8 cellular contexts compared by ENCODE assay signal in genomic region chr1:21335750-21336168, GRCh38. TPM values are rescaled to one million over a fixed set of nuclear protein-coding genes. Genes with fewer than 3 reads are reported as not detected.
A peak's percentile ranks its signal among the peaks of the same experiment; 100 is the strongest.
DNase-seq lines count a peak whose midpoint lies in the region; ATAC-seq and TF ChIP-seq lines count a peak whose summit lies in the region.

No MANE protein-coding gene starts in this region.

- H3K9ac ChIP-seq in SK-N-MC (ENCODE audit: insufficient read length), result no peak overlapping the region

- in situ Hi-C loops in transverse colon (cut with MboI; ENCODE audit: low pct_ligation_motif_present in 1 of 4, low pct_unique_long_range_greater_than_20kb in 1 of 4, low sequenced_read_pairs in 3 of 4), result no loop called here

- no peak for TF ChIP-seq POLR2A in transverse colon (IDR thresholded peaks at IDR 0.05)

- H3K4me1 Mint-ChIP-seq in activated T-cell treated with anti-CD3 and anti-CD28 coated beads, Interleukin-2, amount 50 U/mL, for 72 hours (ENCODE audit: low read depth), result peaks cover 97% of the 10 kb centered on the region

- peak overlapping the region; percentile 86 for H3K27ac Mint-ChIP-seq in activated T-cell treated with anti-CD3 and anti-CD28 coated beads, Interleukin-2, amount 50 U/mL, for 72 hours

- H3K27ac ChIP-seq in SK-N-MC (peak overlapping the region; percentile 42; the same call in 1 of the 2 replicates), transverse colon (peak overlapping the region; percentile 85 to 98 (median 91))

- CTCF ChIA-PET in HEK293T (lab: Yijun Ruan, JAX), result interaction anchor here (1.2 to 4.8 kb wide), 2 partner anchors 65 to 81 kb away, joined by 6 to 21 read pairs; no protein-coding TSS in a partner anchor

- no peaks in the 10 kb centered on the region for H3K27me3 ChIP-seq in transverse colon

- peak overlapping the region; percentile 84 to 97 for H3K4me3 Mint-ChIP-seq in activated T-cell treated with anti-CD3 and anti-CD28 coated beads, Interleukin-2, amount 50 U/mL, for 72 hours

- no peaks in the 10 kb centered on the region for H3K9me3 Mint-ChIP-seq in activated T-cell treated with anti-CD3 and anti-CD28 coated beads, Interleukin-2, amount 50 U/mL, for 72 hours

- TF ChIP-seq CTCF in transverse colon (IDR thresholded peaks at IDR 0.05), result no peak

- no peaks in the 10 kb centered on the region for H3K27me3 Mint-ChIP-seq in activated T-cell treated with anti-CD3 and anti-CD28 coated beads, Interleukin-2, amount 50 U/mL, for 72 hours (ENCODE audit: low read depth)

- peaks cover 2 to 8% of the 10 kb centered on the region in 2 donors for H3K36me3 Mint-ChIP-seq in activated T-cell treated with anti-CD3 and anti-CD28 coated beads, Interleukin-2, amount 50 U/mL, for 72 hours (ENCODE audit: insufficient read depth in 2 of 2)

- H3K9me3 ChIP-seq in SK-N-MC (ENCODE audit: low read depth, low read length), result no peaks in the 10 kb centered on the region
- H3K9me3 ChIP-seq in transverse colon, result no peaks in the 10 kb centered on the region

- H3K4me1 ChIP-seq in transverse colon, result peaks cover 81 to 98% (median 95%) of the 10 kb centered on the region in 4 donors

- no peak for TF ChIP-seq EP300 in transverse colon (IDR thresholded peaks at IDR 0.05; ENCODE audit: low read depth)

- H3K36me3 ChIP-seq in SK-N-MC (ENCODE audit: insufficient read depth, low read length), result no peaks in the 10 kb centered on the region
- H3K36me3 ChIP-seq in transverse colon, result no peaks in the 10 kb centered on the region

- DNase-seq in activated T-cell treated with anti-CD3 and anti-CD28 coated beads, Interleukin-2, amount 50 U/mL, for 72 hours, result no peak
- no peak for DNase-seq in activated T-cell treated with anti-CD3 and anti-CD28 coated beads, Interleukin-2, amount 50 U/mL, for 48 hours
- DNase-seq in SK-N-MC (ENCODE audit: low read depth, low spot score) (no peak), left ventricle myocardium superior (peak; percentile 44), transverse colon (peak; percentile 17), HEK293T (ENCODE audit: extremely low spot score) (no peak)

- POLR2A ChIA-PET in HEK293T (lab: Yijun Ruan, JAX), result no interaction called here

- H3K4me3 ChIP-seq in SK-N-MC, result peak overlapping the region; percentile 42
- no peak overlapping the region for H3K4me3 ChIP-seq in transverse colon

- no peak for ATAC-seq in activated T-cell treated with anti-CD3 and anti-CD28 coated beads, Interleukin-2, amount 50 U/mL, for 72 hours (replicated peaks in 1 of 2)
- ATAC-seq in left ventricle myocardium superior, result no peak
- ATAC-seq in GM18868 (IDR thresholded peaks at IDR 0.05; ENCODE audit: unreplicated experiment), result no peak
- no peak for ATAC-seq in activated CD4-positive, CD25-positive, alpha-beta regulatory T cell treated with anti-CD3 and anti-CD28 coated beads, Interleukin-2, amount 50 U/mL, for 24 hours

- 79% methylated on average over 3 of the region's 3 CpGs; no CpG with 5 or more reads in 1 of the 2 donors for WGBS in transverse colon (ENCODE audit: low coverage in 1 of 2), 2 donors

- intact Hi-C loops in left ventricle myocardium superior (cut with micrococcal nuclease), result no loop called here
- intact Hi-C loops in transverse colon (cut with DNase I; ENCODE audit: low total_unique reads), result loop anchor here (2.0 kb wide), 1 partner anchor 67 kb away; no protein-coding TSS in a partner anchor

TF ChIP-seq in HEK293T, 16 proteins besides CTCF, POLR2A, EP300 and RAD21:
- TF ChIP-seq TARDBP (IDR thresholded peaks at IDR 0.05), result no peak
TF ChIP-seq in HEK293T: peak in this region for 0.

RNA-seq across cellular contexts. Expression of gene ECE1, which starts 45.5 kb away (rescaled TPM):
- 100 to 1,000 TPM; 159 to 193 TPM for total RNA-seq in activated T-cell treated with anti-CD3 and anti-CD28 coated beads, Interleukin-2, amount 50 U/mL, for 72 hours
- total RNA-seq in left ventricle myocardium superior, result 43.3 TPM
- total RNA-seq in transverse colon, result 100 to 1,000 TPM in 3 of 4 donors, 10 to 100 TPM in 1; 55.9 to 149 (median 112) TPM

Comparison
In these comparisons a context has a peak if more than half of its experiments do, and no peak if none do; other contexts are left out.
1. DNase-seq: peak in left ventricle myocardium superior (single experiment) and transverse colon (single experiment); none in activated T-cell treated with anti-CD3 and anti-CD28 coated beads, Interleukin-2, amount 50 U/mL, for 72 hours (0 of 2), activated T-cell treated with anti-CD3 and anti-CD28 coated beads, Interleukin-2, amount 50 U/mL, for 48 hours (0 of 2), SK-N-MC (single experiment) and HEK293T (single experiment).